In the genomic region with DNA sequence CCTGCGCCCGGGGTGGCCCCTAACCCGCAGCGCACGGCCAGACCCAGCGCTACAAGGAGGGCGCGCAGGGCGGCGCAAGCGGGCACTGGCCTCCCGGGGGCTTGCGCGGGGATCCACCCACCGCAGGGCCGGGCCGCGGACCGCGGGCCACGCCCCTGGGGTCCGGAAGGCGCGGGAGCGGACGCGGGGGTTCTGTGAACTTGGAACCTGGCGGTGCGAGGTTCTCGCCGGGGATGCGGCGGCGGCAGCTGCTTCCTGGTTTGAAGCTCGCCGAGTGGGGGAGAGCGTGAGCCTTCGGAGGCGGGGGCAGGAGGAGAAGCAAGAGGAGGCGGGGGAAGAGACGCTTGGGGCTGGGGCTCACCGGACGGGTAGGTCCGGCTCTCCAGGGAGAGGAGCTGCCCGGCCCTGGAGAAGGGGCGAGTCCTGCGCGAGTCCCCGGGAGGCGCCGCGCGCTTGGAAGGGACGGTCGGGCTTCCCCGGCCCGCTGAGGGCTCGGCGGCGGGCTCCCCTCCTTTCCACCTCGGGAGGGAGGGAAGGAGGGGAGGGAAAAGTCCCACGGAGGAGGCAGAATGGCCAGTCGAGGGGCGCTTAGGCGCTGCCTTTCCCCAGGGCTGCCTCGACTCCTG, we compare ENCODE assay signal across 1 cellular context.
TF ChIP-seq lines count a peak whose summit lies in the region.

A gene (plus strand): TSS at position 195 of the 626 bp plus-strand sequence. CDS start 523 bp downstream, outside the sequence.

TF ChIP-seq in HepG2, 621 proteins besides CTCF, POLR2A, EP300 and RAD21 (continued from another document):
- TF ChIP-seq, protein P1, sequence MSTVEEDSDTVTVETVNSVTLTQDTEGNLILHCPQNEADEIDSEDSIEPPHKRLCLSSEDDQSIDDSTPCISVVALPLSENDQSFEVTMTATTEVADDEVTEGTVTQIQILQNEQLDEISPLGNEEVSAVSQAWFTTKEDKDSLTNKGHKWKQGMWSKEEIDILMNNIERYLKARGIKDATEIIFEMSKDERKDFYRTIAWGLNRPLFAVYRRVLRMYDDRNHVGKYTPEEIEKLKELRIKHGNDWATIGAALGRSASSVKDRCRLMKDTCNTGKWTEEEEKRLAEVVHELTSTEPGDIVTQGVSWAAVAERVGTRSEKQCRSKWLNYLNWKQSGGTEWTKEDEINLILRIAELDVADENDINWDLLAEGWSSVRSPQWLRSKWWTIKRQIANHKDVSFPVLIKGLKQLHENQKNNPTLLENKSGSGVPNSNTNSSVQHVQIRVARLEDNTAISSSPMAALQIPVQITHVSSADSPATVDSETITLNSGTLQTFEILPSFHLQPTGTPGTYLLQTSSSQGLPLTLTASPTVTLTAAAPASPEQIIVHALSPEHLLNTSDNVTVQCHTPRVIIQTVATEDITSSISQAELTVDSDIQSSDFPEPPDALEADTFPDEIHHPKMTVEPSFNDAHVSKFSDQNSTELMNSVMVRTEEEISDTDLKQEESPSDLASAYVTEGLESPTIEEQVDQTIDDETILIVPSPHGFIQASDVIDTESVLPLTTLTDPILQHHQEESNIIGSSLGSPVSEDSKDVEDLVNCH (CRISPR knock-in tag; IDR thresholded peaks at IDR 0.05): no peak
- peak; percentile 57 for TF ChIP-seq XRCC5 (optimal IDR thresholded peaks at IDR 0.05; ENCODE audit: low read length)
- no peak for TF ChIP-seq CHCHD3 (CRISPR knock-in tag; IDR thresholded peaks at IDR 0.05)
- TF ChIP-seq, protein P2, sequence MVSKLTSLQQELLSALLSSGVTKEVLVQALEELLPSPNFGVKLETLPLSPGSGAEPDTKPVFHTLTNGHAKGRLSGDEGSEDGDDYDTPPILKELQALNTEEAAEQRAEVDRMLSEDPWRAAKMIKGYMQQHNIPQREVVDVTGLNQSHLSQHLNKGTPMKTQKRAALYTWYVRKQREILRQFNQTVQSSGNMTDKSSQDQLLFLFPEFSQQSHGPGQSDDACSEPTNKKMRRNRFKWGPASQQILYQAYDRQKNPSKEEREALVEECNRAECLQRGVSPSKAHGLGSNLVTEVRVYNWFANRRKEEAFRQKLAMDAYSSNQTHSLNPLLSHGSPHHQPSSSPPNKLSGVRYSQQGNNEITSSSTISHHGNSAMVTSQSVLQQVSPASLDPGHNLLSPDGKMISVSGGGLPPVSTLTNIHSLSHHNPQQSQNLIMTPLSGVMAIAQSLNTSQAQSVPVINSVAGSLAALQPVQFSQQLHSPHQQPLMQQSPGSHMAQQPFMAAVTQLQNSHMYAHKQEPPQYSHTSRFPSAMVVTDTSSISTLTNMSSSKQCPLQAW (CRISPR knock-in tag; IDR thresholded peaks at IDR 0.05): 0 out of 2 replicates have a peak, but pooled peaks have one; percentile 15
- TF ChIP-seq, protein P3, sequence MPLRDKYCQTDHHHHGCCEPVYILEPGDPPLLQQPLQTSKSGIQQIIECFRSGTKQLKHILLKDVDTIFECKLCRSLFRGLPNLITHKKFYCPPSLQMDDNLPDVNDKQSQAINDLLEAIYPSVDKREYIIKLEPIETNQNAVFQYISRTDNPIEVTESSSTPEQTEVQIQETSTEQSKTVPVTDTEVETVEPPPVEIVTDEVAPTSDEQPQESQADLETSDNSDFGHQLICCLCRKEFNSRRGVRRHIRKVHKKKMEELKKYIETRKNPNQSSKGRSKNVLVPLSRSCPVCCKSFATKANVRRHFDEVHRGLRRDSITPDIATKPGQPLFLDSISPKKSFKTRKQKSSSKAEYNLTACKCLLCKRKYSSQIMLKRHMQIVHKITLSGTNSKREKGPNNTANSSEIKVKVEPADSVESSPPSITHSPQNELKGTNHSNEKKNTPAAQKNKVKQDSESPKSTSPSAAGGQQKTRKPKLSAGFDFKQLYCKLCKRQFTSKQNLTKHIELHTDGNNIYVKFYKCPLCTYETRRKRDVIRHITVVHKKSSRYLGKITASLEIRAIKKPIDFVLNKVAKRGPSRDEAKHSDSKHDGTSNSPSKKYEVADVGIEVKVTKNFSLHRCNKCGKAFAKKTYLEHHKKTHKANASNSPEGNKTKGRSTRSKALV (CRISPR knock-in tag; IDR thresholded peaks at IDR 0.05): peak; percentile 72; the same call in 1 of the 2 replicates
- TF ChIP-seq KLF12 (CRISPR knock-in tag; IDR thresholded peaks at IDR 0.05; ENCODE audit: borderline replicate concordance): 0 out of 2 replicates have a peak, but pooled peaks have one; percentile 47
- TF ChIP-seq YEATS4 (CRISPR knock-in tag; IDR thresholded peaks at IDR 0.05; ENCODE audit: borderline replicate concordance): 0 out of 2 replicates have a peak, but pooled peaks have one; percentile 41
